Comparison of ENCODE assay signal across 22 cellular contexts in genomic region chr1:221729771-221730170, GRCh38. TPM values are rescaled to one million over a fixed set of nuclear protein-coding genes. Genes with fewer than 3 reads are reported as not detected.
DNase-seq lines count a peak whose midpoint lies in the region; ATAC-seq and TF ChIP-seq lines count a peak whose summit lies in the region.
"Had no signal": no experiment of that assay in that cellular context is flagged by ENCODE, and none has a peak within 500 bp of the region (broad histone marks: within the 10 kb centered on the region; RNA-seq: fewer than 3 reads in every experiment).

No MANE protein-coding gene starts in this region.

- ATAC-seq in T-cell (replicated peaks in 1 of 4): no peak
- no peak for ATAC-seq in GM21786 (IDR thresholded peaks at IDR 0.05; ENCODE audit: unreplicated experiment)
- ATAC-seq: A549; CD8-positive, alpha-beta T cell; left lung had no signal

- intact Hi-C loops in activated CD4-positive, alpha-beta T cell treated with anti-CD3 and anti-CD28 coated beads, Interleukin-2, amount 10 ng/mL, durations not matched to agents 24 days and 14 days (cut with micrococcal nuclease): loop anchor here (5.0 kb wide), 1 partner anchor 263 kb away; no protein-coding TSS in a partner anchor
- intact Hi-C loops in sigmoid colon (cut with DNase I): no loop called here

- 66 to 91% methylated on average over 1 of the region's 1 CpG for WGBS in sigmoid colon, 2 donors
- WGBS in suprapubic skin: 71% methylated on average over 1 of the region's 1 CpG

- TF ChIP-seq CTCF in fibroblast of mammary gland (conservative IDR thresholded peaks at IDR 0.05; ENCODE audit: control insufficient read depth, insufficient read depth, low read depth, low read length): no peak
- TF ChIP-seq CTCF in sigmoid colon (IDR thresholded peaks at IDR 0.05): no peak
- no peak for TF ChIP-seq CTCF in suprapubic skin (IDR thresholded peaks at IDR 0.05)

- H3K4me3 Mint-ChIP-seq in activated CD4-positive, alpha-beta T cell treated with anti-CD3 and anti-CD28 coated beads, Interleukin-2, amount 10 ng/mL, durations not matched to agents 24 days and 14 days: peak overlapping the region; percentile 61
- H3K4me3 Mint-ChIP-seq in T-cell: no peak overlapping the region
- H3K4me3 Mint-ChIP-seq: activated naive CD8-positive, alpha-beta T cell; CD8-positive, alpha-beta T cell; naive B cell had no signal

- peaks cover 11% of the 10 kb centered on the region for H3K9me3 Mint-ChIP-seq in activated CD4-positive, alpha-beta T cell treated with anti-CD3 and anti-CD28 coated beads, Interleukin-2, amount 10 ng/mL, durations not matched to agents 24 days and 14 days
- H3K9me3 Mint-ChIP-seq in T-cell: no peaks in the 10 kb centered on the region
- H3K9me3 Mint-ChIP-seq: CD8-positive, alpha-beta T cell; naive B cell had no signal

- H3K4me1 ChIP-seq in sigmoid colon: peaks cover 0 to 88% (median 64%) of the 10 kb centered on the region in 4 donors
- peaks cover 41% of the 10 kb centered on the region for H3K4me1 ChIP-seq in suprapubic skin
- H3K4me1 ChIP-seq: prostate gland had no signal

- TF ChIP-seq EP300 in sigmoid colon (IDR thresholded peaks at IDR 0.05) (no peak), suprapubic skin (IDR thresholded peaks at IDR 0.05) (no peak)

- H3K27me3 ChIP-seq in sigmoid colon (no peaks in the 10 kb centered on the region), suprapubic skin (no peaks in the 10 kb centered on the region)
- H3K27me3 ChIP-seq: left lung, stomach had no signal

- no peak for DNase-seq in activated CD4-positive, alpha-beta T cell treated with anti-CD3 and anti-CD28 coated beads, Interleukin-2, amount 10 ng/mL, durations not matched to agents 24 days and 14 days
- no peak for DNase-seq in activated CD4-positive, alpha-beta T cell treated with anti-CD3 and anti-CD28 coated beads for 4 hours
- DNase-seq in T-cell (no peak), fibroblast of mammary gland (ENCODE audit: low read depth) (peak; percentile 27), sigmoid colon (no peak), suprapubic skin (ENCODE audit: low spot score in 2 of 2) (no peak), activated gamma-delta T cell (lab: John Stamatoyannopoulos, UW) (no peak)
- DNase-seq: CD8-positive, alpha-beta T cell; central memory CD4-positive, alpha-beta T cell; DND-41; effector CD4-positive, alpha-beta T cell; foreskin fibroblast; KG1; left lung; naive B cell; NCI-H1436; stomach had no signal

- POLR2A ChIA-PET in T-cell (lab: Charles Lee): interaction anchor here (0.7 to 3.2 kb wide), 6 partner anchors 11 to 22 kb away, joined by 3 to 24 read pairs (median 5); partner anchors contain the start of gene DUSP10 (in 1 of the 2)

- H3K27ac ChIP-seq in sigmoid colon (peak overlapping the region; percentile 42 to 78 (median 68)), suprapubic skin (no peak overlapping the region)
- H3K27ac ChIP-seq: A549, left lung, prostate gland, RWPE1 had no signal

- H3K27ac Mint-ChIP-seq in activated CD4-positive, alpha-beta T cell treated with anti-CD3 and anti-CD28 coated beads, Interleukin-2, amount 10 ng/mL, durations not matched to agents 24 days and 14 days: peak overlapping the region; percentile 62
- peak overlapping the region; percentile 47 to 62 for H3K27ac Mint-ChIP-seq in T-cell
- H3K27ac Mint-ChIP-seq: CD8-positive, alpha-beta T cell had no signal

- peaks cover 51% of the 10 kb centered on the region for H3K36me3 Mint-ChIP-seq in activated CD4-positive, alpha-beta T cell treated with anti-CD3 and anti-CD28 coated beads, Interleukin-2, amount 10 ng/mL, durations not matched to agents 24 days and 14 days (ENCODE audit: low read depth)
- peaks cover 20% of the 10 kb centered on the region for H3K36me3 Mint-ChIP-seq in T-cell
- H3K36me3 Mint-ChIP-seq: CD8-positive, alpha-beta T cell; naive B cell had no signal

- CTCF ChIA-PET in T-cell (lab: Charles Lee): interaction anchor here in 1 of 2 donors (0.6 to 0.8 kb wide), 3 partner anchors 11 to 84 kb away, joined by 3 to 7 read pairs (median 4); no protein-coding TSS in a partner anchor

- H3K4me3 ChIP-seq in fibroblast of mammary gland (ENCODE audit: control insufficient read depth, low read depth, low read length) (no peak overlapping the region), sigmoid colon (no peak overlapping the region), suprapubic skin (no peak overlapping the region)
- H3K4me3 ChIP-seq: A549, left lung, prostate gland, stomach had no signal

- TF ChIP-seq POLR2A in sigmoid colon (IDR thresholded peaks at IDR 0.05) (no peak), suprapubic skin (IDR thresholded peaks at IDR 0.05) (no peak)

- H3K27me3 Mint-ChIP-seq in activated CD4-positive, alpha-beta T cell treated with anti-CD3 and anti-CD28 coated beads, Interleukin-2, amount 10 ng/mL, durations not matched to agents 24 days and 14 days: no peaks in the 10 kb centered on the region
- H3K27me3 Mint-ChIP-seq in T-cell: no peaks in the 10 kb centered on the region
- H3K27me3 Mint-ChIP-seq: activated naive CD8-positive, alpha-beta T cell; naive B cell had no signal

- H3K36me3 ChIP-seq in sigmoid colon (no peaks in the 10 kb centered on the region), suprapubic skin (no peaks in the 10 kb centered on the region)
- H3K36me3 ChIP-seq: left lung, prostate gland, stomach had no signal

- H3K9me3 ChIP-seq in sigmoid colon (no peaks in the 10 kb centered on the region), suprapubic skin (no peaks in the 10 kb centered on the region)
- H3K9me3 ChIP-seq: A549, left lung, prostate gland, stomach had no signal

- H3K4me1 Mint-ChIP-seq in activated CD4-positive, alpha-beta T cell treated with anti-CD3 and anti-CD28 coated beads, Interleukin-2, amount 10 ng/mL, durations not matched to agents 24 days and 14 days: peaks cover 69% of the 10 kb centered on the region
- H3K4me1 Mint-ChIP-seq in T-cell: peaks cover 68 to 89% (median 88%) of the 10 kb centered on the region in 3 donors

RNA-seq across cellular contexts. Expression of gene DUSP10, which starts 12.1 kb away (rescaled TPM):
- 13.5 and 14.6 TPM in 2 replicates for total RNA-seq in activated CD4-positive, alpha-beta T cell treated with anti-CD3 and anti-CD28 coated beads, Interleukin-2, amount 10 ng/mL, durations not matched to agents 24 days and 14 days
- 10 to 100 TPM in 2 of 5 donors, 1 to 10 TPM in 3; 5.2 to 64.2 (median 6.0) TPM for total RNA-seq in T-cell
- total RNA-seq in sigmoid colon: 10 to 100 TPM; 11.4 to 19.9 (median 15.7) TPM
- 1 to 10 TPM; 2.5 to 4.1 (median 3.6) TPM for polyA plus RNA-seq in sigmoid colon
- 10 to 100 TPM in 3 of 4 donors, 1 to 10 TPM in 1; 9.5 to 18.6 (median 15.3) TPM for total RNA-seq in suprapubic skin
